17 cellular contexts compared by ENCODE assay signal in genomic region chr10:113053091-113053490, GRCh38.
DNase-seq lines count a peak whose midpoint lies in the region; ATAC-seq and TF ChIP-seq lines count a peak whose summit lies in the region.
"Had no signal": no experiment of that assay in that cellular context is flagged by ENCODE, and none has a peak within 500 bp of the region (broad histone marks: within the 10 kb centered on the region; RNA-seq: fewer than 3 reads in every experiment).

No MANE protein-coding gene starts in this region.

- no peak overlapping the region for H3K14ac ChIP-seq in neuronal stem cell (ENCODE audit: low read length)

- H3K27me3 ChIP-seq in ascending aorta = no peaks in the 10 kb centered on the region
- no peaks in the 10 kb centered on the region for H3K27me3 ChIP-seq in neuronal stem cell (ENCODE audit: control insufficient read depth in 3 of 3, insufficient read depth in 3 of 3, low read depth in 1 of 3, low read length in 3 of 3)

- no CpG with 5 or more reads among the region's 10 CpGs for WGBS in neuronal stem cell (ENCODE audit: extremely low coverage in 2 of 2, insufficient read length in 2 of 2, insufficient replicate concordance in 1 of 2), 2 donors

- H3K79me1 ChIP-seq in neuronal stem cell (ENCODE audit: low read depth, low read length) = peaks cover 8% of the 10 kb centered on the region

- TF ChIP-seq CTCF in AG10803 (conservative IDR thresholded peaks at IDR 0.05; ENCODE audit: low read length) (no peak), ascending aorta (IDR thresholded peaks at IDR 0.05) (no peak)

- H3K4me1 ChIP-seq in ascending aorta = peaks cover 30 to 85% of the 10 kb centered on the region in 2 donors
- peaks cover 29 to 38% of the 10 kb centered on the region in 2 donors for H3K4me1 ChIP-seq in neuronal stem cell (ENCODE audit: control insufficient read depth in 2 of 2, insufficient read depth in 1 of 2, low read depth in 1 of 2, low read length in 2 of 2)

- intact Hi-C loops in ascending aorta (cut with DNase I) = loop anchor here (1.0 to 10.0 kb wide), 3 partner anchors 16 to 442 kb away; partner anchors contain the start of gene TCF7L2
- intact Hi-C loops in left cardiac atrium (cut with DNase I) = loop anchor here in 1 of 2 donors (10.0 kb wide), 1 partner anchor 48 kb away; no protein-coding TSS in a partner anchor

- ATAC-seq in left cardiac atrium (peak; percentile 78 to 79), HG02678 (IDR thresholded peaks at IDR 0.05; ENCODE audit: unreplicated experiment) (no peak)

- no peak overlapping the region for H2BK15ac ChIP-seq in neuronal stem cell (ENCODE audit: low read length)

- peak overlapping the region; percentile 89 to 96 for H3K27ac ChIP-seq in ascending aorta
- no peak overlapping the region for H3K27ac ChIP-seq in neuronal stem cell (replicated peaks; ENCODE audit: low read length)

- no peak overlapping the region for H2AFZ ChIP-seq in neuronal stem cell (ENCODE audit: low read length)

- DNase-seq in AG10803 (ENCODE audit: low read depth) = peak; percentile 61
- peak; percentile 69 to 97 for DNase-seq in ascending aorta (ENCODE audit: low spot score in 2 of 2)
- peak; percentile 75 for DNase-seq in left cardiac atrium
- DNase-seq in neuronal stem cell (ENCODE audit: low spot score) = no peak
- DNase-seq in NCI-H2196 treated with DMSO at 0.1 percent for 48 hours (lab: John Stamatoyannopoulos, UW; ENCODE audit: unreplicated experiment) = no peak
- DNase-seq in activated CD4-positive, CD25-positive, alpha-beta regulatory T cell treated with anti-CD3 and anti-CD28 coated beads, Interleukin-2, amount 50 U/mL, for 72 hours = no peak
- no peak for DNase-seq in MV-4-11 (lab: John Stamatoyannopoulos, UW)
- DNase-seq: activated CD8-positive, alpha-beta memory T cell treated with anti-CD3 and anti-CD28 coated beads for 24 hours; CD4-positive, alpha-beta T cell; foreskin melanocyte; NCI-H2029; NCI-H510A treated with DMSO at 0.1 percent for 48 hours; SHP77; stimulated activated CD4-positive, alpha-beta T cell treated with anti-CD3 and anti-CD28 coated beads, Interleukin-15, amount 100 ng/mL, for 24 hours; stimulated activated naive CD4-positive, alpha-beta T cell treated with Interleukin-2 at 50 U/mL for 16 hours; T-helper 2 cell had no signal

- no peak overlapping the region for H2AK5ac ChIP-seq in neuronal stem cell (ENCODE audit: low read depth, low read length)

- no peak overlapping the region for H4K8ac ChIP-seq in neuronal stem cell (ENCODE audit: low read depth, low read length)

- H3K9ac ChIP-seq in neuronal stem cell (ENCODE audit: low read depth, low read length, poor library complexity) = no peak overlapping the region

- H2BK5ac ChIP-seq in neuronal stem cell (ENCODE audit: low read length) = no peak overlapping the region

- H3K36me3 ChIP-seq in ascending aorta = no peaks in the 10 kb centered on the region
- H3K36me3 ChIP-seq in neuronal stem cell (replicated peaks in 1 of 2; ENCODE audit: control insufficient read depth in 2 of 2, insufficient read depth in 2 of 2, low read length in 2 of 2) = peaks cover 0 to 15% of the 10 kb centered on the region in 2 donors

- H3K9me3 ChIP-seq in ascending aorta = no peaks in the 10 kb centered on the region
- no peaks in the 10 kb centered on the region for H3K9me3 ChIP-seq in neuronal stem cell (replicated peaks in 1 of 2; ENCODE audit: control insufficient read depth in 2 of 2, insufficient read depth in 1 of 2, low read depth in 1 of 2, low read length in 2 of 2)

- no peak overlapping the region for H2BK120ac ChIP-seq in neuronal stem cell (ENCODE audit: low read depth, low read length)

- no peak overlapping the region for H3K4me3 ChIP-seq in AG10803 (ENCODE audit: low read length)
- H3K4me3 ChIP-seq in ascending aorta = peak overlapping the region in 1 of 2 donors; percentile 32
- no peak overlapping the region for H3K4me3 ChIP-seq in neuronal stem cell (ENCODE audit: low read length in 2 of 2)

- H4K91ac ChIP-seq in neuronal stem cell (ENCODE audit: low read depth, low read length, poor library complexity) = no peak overlapping the region

- H3K23ac ChIP-seq in neuronal stem cell (ENCODE audit: low read depth, low read length, poor library complexity) = no peak overlapping the region

- no peak overlapping the region for H3K4ac ChIP-seq in neuronal stem cell (ENCODE audit: low read length)

- H3K18ac ChIP-seq in neuronal stem cell (ENCODE audit: low read length) = peak overlapping the region; percentile 1

- no peak overlapping the region for H2BK12ac ChIP-seq in neuronal stem cell (ENCODE audit: low read length)

- no peak overlapping the region for H3K4me2 ChIP-seq in neuronal stem cell (ENCODE audit: insufficient read depth, low read length, poor library complexity, severe bottlenecking)

Comparison
In these comparisons a context has a peak if more than half of its experiments do, and no peak if none do; other contexts are left out.
1. DNase-seq: peak in AG10803 (single experiment), ascending aorta (2 of 2) and left cardiac atrium (single experiment); none in neuronal stem cell (single experiment), NCI-H2196 treated with DMSO at 0.1 percent for 48 hours (single experiment), activated CD4-positive, CD25-positive, alpha-beta regulatory T cell treated with anti-CD3 and anti-CD28 coated beads, Interleukin-2, amount 50 U/mL, for 72 hours (single experiment) and MV-4-11 (single experiment).